ENCODE assay signal across 1 cellular context in the genomic region with DNA sequence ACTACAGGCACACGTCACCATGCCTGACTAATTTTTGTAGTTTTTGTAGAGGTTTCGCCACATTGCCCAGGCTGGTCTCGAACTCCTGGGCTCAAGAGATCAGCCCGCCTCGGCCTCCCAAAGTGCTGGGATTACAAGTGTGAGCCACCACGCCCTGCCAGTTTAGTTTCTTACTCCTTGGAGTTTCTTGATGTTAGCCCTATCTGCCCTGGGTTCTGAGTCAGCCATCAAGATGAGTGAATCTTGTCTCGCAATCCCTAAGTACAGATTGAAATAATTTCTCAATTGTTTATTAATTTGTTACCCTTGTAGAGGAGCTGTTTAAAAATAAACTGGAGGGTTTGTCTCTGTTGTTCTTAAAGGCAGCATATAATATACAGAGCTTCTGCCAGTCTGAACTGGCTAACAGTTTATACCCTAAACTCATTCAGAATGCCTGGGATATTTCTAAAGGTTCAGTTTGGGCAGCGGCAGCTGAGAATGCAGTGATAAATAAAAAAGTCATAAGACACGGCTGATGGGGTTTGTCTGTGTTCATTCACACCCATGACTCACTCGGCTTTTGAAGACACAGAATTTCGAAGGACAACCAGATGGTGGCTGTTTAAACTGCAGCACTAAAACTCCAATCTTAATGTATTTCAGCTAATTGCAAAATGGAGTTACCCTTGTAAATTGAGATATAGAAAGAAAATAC.
TF ChIP-seq lines count a peak whose summit lies in the region.

No MANE protein-coding gene starts in this region.

TF ChIP-seq in SK-N-SH treated with all-trans-retinoic acid at 6 μM for 48 hours, 23 proteins besides CTCF, POLR2A, EP300 and RAD21 (continued from another document):
- TF ChIP-seq, protein P1, sequence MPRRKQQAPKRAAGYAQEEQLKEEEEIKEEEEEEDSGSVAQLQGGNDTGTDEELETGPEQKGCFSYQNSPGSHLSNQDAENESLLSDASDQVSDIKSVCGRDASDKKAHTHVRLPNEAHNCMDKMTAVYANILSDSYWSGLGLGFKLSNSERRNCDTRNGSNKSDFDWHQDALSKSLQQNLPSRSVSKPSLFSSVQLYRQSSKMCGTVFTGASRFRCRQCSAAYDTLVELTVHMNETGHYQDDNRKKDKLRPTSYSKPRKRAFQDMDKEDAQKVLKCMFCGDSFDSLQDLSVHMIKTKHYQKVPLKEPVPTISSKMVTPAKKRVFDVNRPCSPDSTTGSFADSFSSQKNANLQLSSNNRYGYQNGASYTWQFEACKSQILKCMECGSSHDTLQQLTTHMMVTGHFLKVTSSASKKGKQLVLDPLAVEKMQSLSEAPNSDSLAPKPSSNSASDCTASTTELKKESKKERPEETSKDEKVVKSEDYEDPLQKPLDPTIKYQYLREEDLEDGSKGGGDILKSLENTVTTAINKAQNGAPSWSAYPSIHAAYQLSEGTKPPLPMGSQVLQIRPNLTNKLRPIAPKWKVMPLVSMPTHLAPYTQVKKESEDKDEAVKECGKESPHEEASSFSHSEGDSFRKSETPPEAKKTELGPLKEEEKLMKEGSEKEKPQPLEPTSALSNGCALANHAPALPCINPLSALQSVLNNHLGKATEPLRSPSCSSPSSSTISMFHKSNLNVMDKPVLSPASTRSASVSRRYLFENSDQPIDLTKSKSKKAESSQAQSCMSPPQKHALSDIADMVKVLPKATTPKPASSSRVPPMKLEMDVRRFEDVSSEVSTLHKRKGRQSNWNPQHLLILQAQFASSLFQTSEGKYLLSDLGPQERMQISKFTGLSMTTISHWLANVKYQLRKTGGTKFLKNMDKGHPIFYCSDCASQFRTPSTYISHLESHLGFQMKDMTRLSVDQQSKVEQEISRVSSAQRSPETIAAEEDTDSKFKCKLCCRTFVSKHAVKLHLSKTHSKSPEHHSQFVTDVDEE (CRISPR knock-in tag; IDR thresholded peaks at IDR 0.05): no peak
- TF ChIP-seq ZNF70 (CRISPR knock-in tag; IDR thresholded peaks at IDR 0.05): no peak
